ENCODE assay signal across 36 cellular contexts in genomic region chr5:55877655-55878054, GRCh38. TPM values are rescaled to one million over a fixed set of nuclear protein-coding genes. Genes with fewer than 3 reads are reported as not detected.
"Had no signal": no experiment of that assay in that cellular context is flagged by ENCODE, and none has a peak within 500 bp of the region (broad histone marks: within the 10 kb centered on the region; RNA-seq: fewer than 3 reads in every experiment).

No MANE protein-coding gene starts in this region.

- H3K27me3 ChIP-seq: MG63 had no signal

- H3K36me3 ChIP-seq: MG63 had no signal

- DNase-seq: Karpas-422, Kasumi-1, MG63, MM.1S, MV-4-11, NCI-H1048, NCI-H1092, NCI-H1092 treated with DMSO at 0.1 percent for 48 hours, NCI-H1105, NCI-H1105 treated with DMSO at 0.1 percent for 48 hours, NCI-H1417, NCI-H1417 treated with DMSO at 0.1 percent for 48 hours, NCI-H1436, NCI-H1436 treated with DMSO at 0.1 percent for 48 hours, NCI-H146, NCI-H1694, NCI-H1694 treated with DMSO at 0.1 percent for 48 hours, NCI-H187, NCI-H187 treated with DMSO at 0.1 percent for 48 hours, NCI-H1930, NCI-H2029, NCI-H2029 treated with DMSO at 0.1 percent for 48 hours, NCI-H2081, NCI-H2081 treated with DMSO at 0.1 percent for 48 hours, NCI-H2107, NCI-H2171, NCI-H2171 treated with DMSO at 0.1 percent for 48 hours, NCI-H2227 treated with DMSO at 0.1 percent for 48 hours, NCI-H226, NCI-H345, NCI-H446, NCI-H446 treated with DMSO at 0.1 percent for 48 hours, NCI-H510A, NCI-H510A treated with DMSO at 0.1 percent for 48 hours, NCI-H524 had no signal

- H3K4me3 ChIP-seq: MG63 had no signal

RNA-seq across cellular contexts. Expression of gene IL31RA, which starts 26.5 kb away (rescaled TPM):
- total RNA-seq: NCI-H460 had no signal
